Comparison of ENCODE assay signal across 24 cellular contexts in genomic region chr7:138895700-138896099, GRCh38.
DNase-seq lines count a peak whose midpoint lies in the region; ATAC-seq, FAIRE-seq and TF ChIP-seq lines count a peak whose summit lies in the region.
"Had no signal": no experiment of that assay in that cellular context is flagged by ENCODE, and none has a peak within 500 bp of the region (broad histone marks: within the 10 kb centered on the region; RNA-seq: fewer than 3 reads in every experiment).

No MANE protein-coding gene starts in this region.

- no peak overlapping the region for H3K27ac ChIP-seq in HepG2 (ENCODE audit: extremely low read length, insufficient read depth, low read length)
- no peak overlapping the region for H3K27ac ChIP-seq in right lobe of liver
- H3K27ac ChIP-seq: SK-N-MC had no signal

- H3K27me3 Mint-ChIP-seq in stimulated activated naive B cell treated with anti-CD40 and anti-IgM and Interleukin-4, amounts not matched to agents 10 μg/mL and 1 μg/mL and 100 μg/mL, for 72 hours = peaks cover 0 to 4% of the 10 kb centered on the region in 2 donors

- no peaks in the 10 kb centered on the region for H3K79me2 ChIP-seq in HepG2 (ENCODE audit: insufficient read depth, low read length)

- H3K9me3 ChIP-seq in HepG2 (ENCODE audit: low read length) (no peaks in the 10 kb centered on the region), right lobe of liver (no peaks in the 10 kb centered on the region)
- H3K9me3 ChIP-seq: HAP-1, MG63 had no signal

- no peak overlapping the region for H3K27ac Mint-ChIP-seq in stimulated activated naive B cell treated with anti-CD40 and anti-IgM and Interleukin-4, amounts not matched to agents 10 μg/mL and 1 μg/mL and 100 μg/mL, for 72 hours
- H3K27ac Mint-ChIP-seq: CD4-positive, alpha-beta memory T cell had no signal

- no peak overlapping the region for H3K4me3 Mint-ChIP-seq in stimulated activated naive B cell treated with anti-CD40 and anti-IgM and Interleukin-4, amounts not matched to agents 10 μg/mL and 1 μg/mL and 100 μg/mL, for 72 hours
- H3K4me3 Mint-ChIP-seq: CD4-positive, alpha-beta memory T cell had no signal

- no peak overlapping the region for H3K4me2 ChIP-seq in HepG2 (ENCODE audit: low read depth, low read length)

- no peak for TF ChIP-seq EP300 in HepG2 (IDR thresholded peaks at IDR 0.05; ENCODE audit: low read depth in 2 of 2, low read length in 2 of 2)
- TF ChIP-seq EP300 in HepG2 (CRISPR knock-in tag; IDR thresholded peaks at IDR 0.05; ENCODE audit: borderline replicate concordance) = no peak

- TF ChIP-seq POLR2A in HepG2 (IDR thresholded peaks at IDR 0.05; ENCODE audit: insufficient read depth in 1 of 2, low read depth in 2 of 2, low read length in 2 of 2) (no peak), right lobe of liver (IDR thresholded peaks at IDR 0.05) (no peak)

- no peak overlapping the region for H2AFZ ChIP-seq in HepG2 (ENCODE audit: low read length)

- no peaks in the 10 kb centered on the region for H4K20me1 ChIP-seq in HepG2 (ENCODE audit: insufficient read depth, low read length)

- CTCF ChIA-PET in HepG2 (lab: Yijun Ruan, JAX; ENCODE audit: low intra/inter-chr PET ratio, low total read pairs) = no interaction called here

- BruUV-seq in HepG2 (replicated peaks; lab: Mats Ljungman, UMichigan) = no TSS peak

- H3K36me3 ChIP-seq in HepG2 (replicated peaks in 1 of 2; ENCODE audit: control insufficient read depth in 1 of 2, insufficient read depth in 2 of 2, low read length in 2 of 2) = no peaks in the 10 kb centered on the region; a peak in 1 of 5 replicates
- H3K36me3 ChIP-seq in right lobe of liver = no peaks in the 10 kb centered on the region
- H3K36me3 ChIP-seq: MG63 had no signal

- TF ChIP-seq RAD21 in HepG2 (CRISPR knock-in tag; IDR thresholded peaks at IDR 0.05) = no peak

- DNase-seq in HepG2 (ENCODE audit: low spot score) (no peak), right lobe of liver (no peak), SW480 (ENCODE audit: low spot score) (peak; percentile 91), left colon (no peak), NCI-H1048 (lab: John Stamatoyannopoulos, UW) (no peak)
- no peak for DNase-seq in stimulated activated naive B cell treated with anti-CD40 and anti-IgM and Interleukin-4, amounts not matched to agents 10 μg/mL and 1 μg/mL and 100 μg/mL, for 72 hours
- DNase-seq: C1 segment of cervical spinal cord; CD4-positive, alpha-beta memory T cell; COR-L47; GOT3; Kasumi-1; MG63; NCI-H1417; NCI-H1694 treated with DMSO at 0.1 percent for 48 hours; NCI-H2081; NCI-H226; NCI-H510A; NCI-H69; SIG-M5 had no signal

- intact Hi-C loops in HepG2 (cut with micrococcal nuclease; ENCODE audit: unreplicated experiment) (no loop called here), right lobe of liver (cut with DNase I) (no loop called here), left colon (cut with DNase I, micrococcal nuclease) (no loop called here)

- WGBS in HepG2 (ENCODE audit: low lambda C conversion rate) = 85% methylated on average over 7 of the region's 7 CpGs
- WGBS in right lobe of liver (ENCODE audit: insufficient coverage, low coverage, low lambda C conversion rate, missing lambda C conversion rate) = 83% methylated on average over 5 of the region's 7 CpGs

- no peaks in the 10 kb centered on the region for H3K9me3 Mint-ChIP-seq in stimulated activated naive B cell treated with anti-CD40 and anti-IgM and Interleukin-4, amounts not matched to agents 10 μg/mL and 1 μg/mL and 100 μg/mL, for 72 hours
- H3K9me3 Mint-ChIP-seq: CD4-positive, alpha-beta memory T cell had no signal

- no peak for TF ChIP-seq CTCF in HepG2 (CRISPR knock-in tag; IDR thresholded peaks at IDR 0.05)
- TF ChIP-seq CTCF in right lobe of liver (IDR thresholded peaks at IDR 0.05) = no peak

- no peak overlapping the region for H3K4me3 ChIP-seq in HepG2 (replicated peaks in 1 of 3; ENCODE audit: insufficient read depth in 1 of 3, low read depth in 2 of 3, low read length in 3 of 3)
- H3K4me3 ChIP-seq in right lobe of liver = no peak overlapping the region
- H3K4me3 ChIP-seq: HAP-1, MG63, SK-N-MC had no signal

- no peaks in the 10 kb centered on the region for H3K36me3 Mint-ChIP-seq in stimulated activated naive B cell treated with anti-CD40 and anti-IgM and Interleukin-4, amounts not matched to agents 10 μg/mL and 1 μg/mL and 100 μg/mL, for 72 hours
- H3K36me3 Mint-ChIP-seq: CD4-positive, alpha-beta memory T cell had no signal

- in situ Hi-C loops in HepG2 (cut with HindIII; ENCODE audit: extremely low pct_ligation_motif_present, low pct_unique_long_range_greater_than_20kb) = no loop called here

- no peak overlapping the region for H3K9ac ChIP-seq in HepG2 (ENCODE audit: insufficient read depth, low read depth, low read length)

- no peak for FAIRE-seq in HepG2 (lab: Jason Lieb, UNC)
- FAIRE-seq: G401.6 had no signal

- H3K27me3 ChIP-seq in HepG2 (ENCODE audit: control insufficient read depth in 1 of 2, insufficient read depth in 2 of 2, low read length in 2 of 2) = no peaks in the 10 kb centered on the region
- H3K27me3 ChIP-seq in right lobe of liver = no peaks in the 10 kb centered on the region
- H3K27me3 ChIP-seq: MG63 had no signal

- peaks cover 11% of the 10 kb centered on the region for H3K4me1 ChIP-seq in HepG2 (ENCODE audit: insufficient read depth, low read length)
- H3K4me1 ChIP-seq in right lobe of liver = peaks cover 0 to 2% (median under 1%) of the 10 kb centered on the region in 4 donors

- POLR2A ChIA-PET in HepG2 (lab: Yijun Ruan, JAX) = no interaction called here

- peaks cover 0 to 8% of the 10 kb centered on the region in 2 donors for H3K4me1 Mint-ChIP-seq in stimulated activated naive B cell treated with anti-CD40 and anti-IgM and Interleukin-4, amounts not matched to agents 10 μg/mL and 1 μg/mL and 100 μg/mL, for 72 hours

- no peak for ATAC-seq in HepG2
- no peak for ATAC-seq in right lobe of liver
- ATAC-seq in left colon = peak; percentile 13
- no peak for ATAC-seq in HG02642 (IDR thresholded peaks at IDR 0.05; ENCODE audit: poor library complexity, unreplicated experiment)
- ATAC-seq in stimulated activated naive B cell treated with anti-CD40 and anti-IgM and Interleukin-4, amounts not matched to agents 10 μg/mL and 1 μg/mL and 100 μg/mL, for 72 hours (replicated peaks) = no peak
- ATAC-seq: Panc1 had no signal

TF ChIP-seq in HepG2, 621 proteins besides CTCF, POLR2A, EP300 and RAD21:
- peak; percentile 46; the same call in 1 of the 2 replicates for TF ChIP-seq NFE2L2 (IDR thresholded peaks at IDR 0.05; ENCODE audit: low read length)
- TF ChIP-seq ZNF577 (CRISPR knock-in tag; IDR thresholded peaks at IDR 0.05; ENCODE audit: borderline replicate concordance, low read depth) = no peak
